ENCODE assay signal across 12 cellular contexts in the genomic region with DNA sequence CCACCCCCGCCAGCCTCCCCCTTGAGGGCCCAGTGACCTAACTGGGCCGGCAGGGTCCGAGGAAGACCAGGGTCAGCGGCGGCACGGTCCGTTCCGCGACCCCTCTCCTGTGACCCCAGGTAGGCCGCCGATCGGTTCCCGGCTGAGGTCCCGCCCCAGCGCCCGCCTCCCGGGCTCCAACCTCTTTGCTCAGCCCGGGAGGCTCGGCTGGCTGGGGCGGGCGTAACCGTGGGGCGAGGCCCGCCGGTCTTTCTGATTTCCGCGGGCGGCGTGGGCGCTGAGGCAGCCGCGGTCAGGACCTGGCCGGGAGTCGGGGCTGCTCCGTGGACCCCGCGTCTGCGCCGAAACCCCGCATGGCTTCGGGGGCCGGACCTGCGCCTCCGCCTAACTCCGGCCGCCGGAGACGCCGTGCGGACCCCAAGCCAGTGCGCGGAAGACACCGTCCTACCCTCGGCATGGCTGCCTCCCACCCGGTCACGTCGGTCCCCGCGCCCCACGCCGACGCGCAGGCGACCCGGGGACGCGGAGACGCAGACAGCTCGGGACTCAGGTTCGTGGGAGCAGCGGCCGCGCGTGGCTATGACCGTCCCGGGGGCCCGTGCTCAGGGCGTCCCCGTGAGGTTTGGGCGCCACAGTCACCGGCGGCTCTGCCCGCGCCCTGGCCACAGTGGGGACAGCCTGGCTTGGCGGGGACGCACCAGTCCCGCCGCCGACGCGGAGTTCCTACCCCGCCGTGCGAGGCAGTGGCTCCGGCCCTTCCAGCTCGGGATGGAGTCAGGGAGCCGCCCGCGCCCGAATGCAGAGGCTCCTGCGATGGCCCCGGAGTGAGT. TPM values are rescaled to one million over a fixed set of nuclear protein-coding genes. Genes with fewer than 3 reads are reported as not detected.
DNase-seq lines count a peak whose midpoint lies in the region; ATAC-seq and TF ChIP-seq lines count a peak whose summit lies in the region.
"Had no signal": no experiment of that assay in that cellular context is flagged by ENCODE, and none has a peak within 500 bp of the region (broad histone marks: within the 10 kb centered on the region; RNA-seq: fewer than 3 reads in every experiment).

No MANE protein-coding gene starts in this region.

- H3K9me3 ChIP-seq in cardiac muscle cell (ENCODE audit: low read depth) (no peaks in the 10 kb centered on the region), right atrium auricular region (no peaks in the 10 kb centered on the region), ectodermal cell (ENCODE audit: control insufficient read depth, low read length) (no peaks in the 10 kb centered on the region), lower lobe of right lung (no peaks in the 10 kb centered on the region), tibial nerve (peaks cover 0 to 6% (median 0%) of the 10 kb centered on the region in 4 donors)

- intact Hi-C loops in lower lobe of right lung (cut with DNase I), result no loop called here

- no peak for TF ChIP-seq POLR2A in tibial nerve (IDR thresholded peaks at IDR 0.05)

- no peak for TF ChIP-seq EP300 in tibial nerve (IDR thresholded peaks at IDR 0.05)

- H3K27me3 Mint-ChIP-seq in endothelial cell (ENCODE audit: unreplicated experiment), result peaks cover 21% of the 10 kb centered on the region

- H3K27me3 ChIP-seq in cardiac muscle cell (peaks cover 82% of the 10 kb centered on the region), right atrium auricular region (peaks cover 6 to 31% of the 10 kb centered on the region in 2 donors), ectodermal cell (ENCODE audit: control insufficient read depth, insufficient read depth, low read length, poor library complexity, severe bottlenecking) (peaks cover 81% of the 10 kb centered on the region), lower lobe of right lung (ENCODE audit: low read depth) (peaks cover 82% of the 10 kb centered on the region), tibial nerve (peaks cover 0 to 100% of the 10 kb centered on the region in 2 donors)

- no peaks in the 10 kb centered on the region for H3K4me1 ChIP-seq in cardiac muscle cell (ENCODE audit: low read depth)
- peaks cover 0 to 33% of the 10 kb centered on the region in 2 donors for H3K4me1 ChIP-seq in right atrium auricular region
- peaks cover 31% of the 10 kb centered on the region for H3K4me1 ChIP-seq in ectodermal cell (ENCODE audit: control insufficient read depth, insufficient read depth, low read length)
- H3K4me1 ChIP-seq in lower lobe of right lung, result peaks cover 28% of the 10 kb centered on the region
- peaks cover 0 to 35% (median 16%) of the 10 kb centered on the region in 4 donors for H3K4me1 ChIP-seq in tibial nerve

- ATAC-seq in lower lobe of right lung, result peak; percentile 34 to 47

- TF ChIP-seq CTCF in cardiac muscle cell (IDR thresholded peaks at IDR 0.05; ENCODE audit: low read depth, low read length), result no peak
- no peak for TF ChIP-seq CTCF in right atrium auricular region (IDR thresholded peaks at IDR 0.05)
- TF ChIP-seq CTCF in lower lobe of right lung (IDR thresholded peaks at IDR 0.05), result no peak
- no peak for TF ChIP-seq CTCF in tibial nerve (IDR thresholded peaks at IDR 0.05)
- TF ChIP-seq CTCF in endothelial cell (IDR thresholded peaks at IDR 0.05; ENCODE audit: unreplicated experiment), result no peak

- peak overlapping the region; percentile 14 for H3K4me3 ChIP-seq in cardiac muscle cell
- H3K4me3 ChIP-seq in right atrium auricular region, result peak overlapping the region in 1 of 2 donors; percentile 42
- peak overlapping the region; percentile 18 for H3K4me3 ChIP-seq in ectodermal cell (ENCODE audit: insufficient read depth, low read depth, low read length)
- peak overlapping the region; percentile 45 for H3K4me3 ChIP-seq in lower lobe of right lung
- peak overlapping the region in 3 of 4 donors; percentile 7 to 46 (median 26) for H3K4me3 ChIP-seq in tibial nerve

- DNase-seq in cardiac muscle cell (ENCODE audit: low read depth in 1 of 2, low spot score in 1 of 2) (no peak), right atrium auricular region (ENCODE audit: low spot score) (no peak), lower lobe of right lung (no peak), tibial nerve (ENCODE audit: low spot score in 2 of 2) (no peak), endothelial cell (ENCODE audit: low spot score) (no peak), substantia nigra (lab: John Stamatoyannopoulos, UW) (no peak), NOMO-1 (lab: John Stamatoyannopoulos, UW; ENCODE audit: unreplicated experiment in 2 of 2) (no peak)
- DNase-seq: NCI-H226, SHP77 had no signal

- H3K9me3 Mint-ChIP-seq in endothelial cell (ENCODE audit: unreplicated experiment), result no peaks in the 10 kb centered on the region

- H3K4me3 Mint-ChIP-seq in endothelial cell (ENCODE audit: unreplicated experiment), result no peak overlapping the region

- H3K36me3 Mint-ChIP-seq in endothelial cell (ENCODE audit: low read depth, unreplicated experiment), result peaks cover 3% of the 10 kb centered on the region
- H3K36me3 Mint-ChIP-seq: naive thymus-derived CD4-positive, alpha-beta T cell had no signal

- no peaks in the 10 kb centered on the region for H3K36me3 ChIP-seq in cardiac muscle cell
- no peaks in the 10 kb centered on the region for H3K36me3 ChIP-seq in right atrium auricular region
- H3K36me3 ChIP-seq in ectodermal cell (ENCODE audit: control insufficient read depth, insufficient read depth, low read length), result no peaks in the 10 kb centered on the region
- no peaks in the 10 kb centered on the region for H3K36me3 ChIP-seq in lower lobe of right lung
- no peaks in the 10 kb centered on the region for H3K36me3 ChIP-seq in tibial nerve

- H3K27ac ChIP-seq in cardiac muscle cell (no peak overlapping the region), right atrium auricular region (no peak overlapping the region), ectodermal cell (ENCODE audit: insufficient read depth, low read depth, low read length, poor library complexity, severe bottlenecking) (no peak overlapping the region), lower lobe of right lung (peak overlapping the region; percentile 9), tibial nerve (peak overlapping the region in 2 of 4 donors; percentile 20 to 68), substantia nigra (ENCODE audit: low read depth, low read length, poor library complexity, severe bottlenecking) (no peak overlapping the region)

- no peak overlapping the region for H3K27ac Mint-ChIP-seq in endothelial cell (ENCODE audit: unreplicated experiment)
- H3K27ac Mint-ChIP-seq: naive thymus-derived CD4-positive, alpha-beta T cell had no signal

- H3K4me1 Mint-ChIP-seq in endothelial cell (ENCODE audit: unreplicated experiment), result no peaks in the 10 kb centered on the region

- WGBS in ectodermal cell, 2 experiments, result 2% methylated on average over 102 of the region's 102 CpGs
- WGBS in tibial nerve, 2 donors, result 1 to 20% methylated on average over 1 to 51 of the region's 102 CpGs

RNA-seq across cellular contexts. Expression of a gene that starts 1.0 kb away (rescaled TPM):
- not detected in 2 replicates for total RNA-seq in cardiac muscle cell
- not detected in 2 replicates for polyA plus RNA-seq in cardiac muscle cell
- under 1 TPM; 0.44 to 0.63 TPM for total RNA-seq in right atrium auricular region
- 0.22 TPM for polyA plus RNA-seq in ectodermal cell (2013, experiment 1 of 4)
- polyA plus RNA-seq in ectodermal cell (2013, experiment 2 of 4), result 0.41 TPM
- 0.37 TPM for polyA plus RNA-seq in ectodermal cell (2013, experiment 3 of 4)
- polyA plus RNA-seq in ectodermal cell (2013, experiment 4 of 4), result 0.36 TPM
- total RNA-seq in lower lobe of right lung, result 4.5 TPM
- total RNA-seq in tibial nerve, result 10 to 100 TPM in 1 of 4 donors, 1 to 10 TPM in 3; 2.5 to 10.5 (median 4.9) TPM
- total RNA-seq in endothelial cell (ENCODE audit: unreplicated experiment), result 0.23 TPM
- polyA plus RNA-seq: AG04450; naive thymus-derived CD4-positive, alpha-beta T cell had no signal

RNA-seq across cellular contexts. Expression of a gene that starts 6.6 kb away (rescaled TPM):
- total RNA-seq in cardiac muscle cell, result not detected in 2 replicates
- polyA plus RNA-seq in cardiac muscle cell, result not detected in 2 replicates
- total RNA-seq in right atrium auricular region, result not detected
- not detected for polyA plus RNA-seq in ectodermal cell (2013, experiment 1 of 4)
- not detected for polyA plus RNA-seq in ectodermal cell (2013, experiment 2 of 4)
- polyA plus RNA-seq in ectodermal cell (2013, experiment 3 of 4), result not detected
- polyA plus RNA-seq in ectodermal cell (2013, experiment 4 of 4), result not detected
- not detected for total RNA-seq in lower lobe of right lung
- total RNA-seq in tibial nerve, result not detected
- total RNA-seq in endothelial cell (ENCODE audit: unreplicated experiment), result 0.38 TPM
- polyA plus RNA-seq: AG04450; naive thymus-derived CD4-positive, alpha-beta T cell had no signal

RNA-seq across cellular contexts. Expression of a gene that starts 40.0 kb away (rescaled TPM):
- 2.8 and 6.9 TPM in 2 replicates for total RNA-seq in cardiac muscle cell
- polyA plus RNA-seq in cardiac muscle cell, result 2.3 and 3.7 TPM in 2 replicates
- total RNA-seq in right atrium auricular region, result 1 to 10 TPM in 1 of 2 donors, under 1 TPM in 1; 0.82 to 1.5 TPM
- 2.6 TPM for polyA plus RNA-seq in ectodermal cell (2013, experiment 1 of 4)
- polyA plus RNA-seq in ectodermal cell (2013, experiment 2 of 4), result 2.1 TPM
- 1.5 TPM for polyA plus RNA-seq in ectodermal cell (2013, experiment 3 of 4)
- 1.4 TPM for polyA plus RNA-seq in ectodermal cell (2013, experiment 4 of 4)
- 18.7 TPM for total RNA-seq in lower lobe of right lung
- 10 to 100 TPM in 1 of 4 donors, 1 to 10 TPM in 3; 2.7 to 11.3 (median 6.4) TPM for total RNA-seq in tibial nerve
- 1.5 TPM for total RNA-seq in endothelial cell (ENCODE audit: unreplicated experiment)
